10 cellular contexts compared by ENCODE assay signal in the genomic region with DNA sequence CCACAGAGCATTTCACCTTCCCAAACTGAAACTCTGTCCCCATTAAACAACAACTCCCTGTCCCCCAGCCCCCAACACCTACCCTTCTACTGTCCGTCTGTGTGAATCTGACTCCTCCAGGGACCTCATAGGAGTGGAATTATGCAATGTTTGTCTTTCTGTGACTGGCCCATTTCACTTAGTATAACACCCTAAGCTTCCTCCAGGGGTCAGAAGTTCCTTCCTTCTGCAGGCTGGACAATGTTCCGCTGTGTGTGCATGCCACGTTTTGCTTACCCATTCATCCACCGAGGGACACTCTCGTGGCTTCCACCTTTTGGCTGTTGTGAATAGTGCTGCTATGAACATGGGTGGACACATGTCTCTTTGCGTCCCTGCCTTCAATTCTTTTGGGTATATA. TPM values are rescaled to one million over a fixed set of nuclear protein-coding genes. Genes with fewer than 3 reads are reported as not detected.
DNase-seq lines count a peak whose midpoint lies in the region; ATAC-seq, FAIRE-seq and TF ChIP-seq lines count a peak whose summit lies in the region.
"Had no signal": no experiment of that assay in that cellular context is flagged by ENCODE, and none has a peak within 500 bp of the region (broad histone marks: within the 10 kb centered on the region; RNA-seq: fewer than 3 reads in every experiment).

No MANE protein-coding gene starts in this region.

- in situ Hi-C loops in gastrocnemius medialis (cut with MboI; ENCODE audit: low sequenced_read_pairs in 4 of 4): no loop called here

- no peak overlapping the region for H3K27ac ChIP-seq in endothelial cell of umbilical vein (ENCODE audit: insufficient read depth, low read depth, low read length)
- no peak overlapping the region for H3K27ac ChIP-seq in gastrocnemius medialis
- H3K27ac ChIP-seq: SJSA1 had no signal

- no peak for ATAC-seq in natural killer cell treated with Interleukin-12 subunit alpha and Interleukin-12 subunit beta and Interleukin-15 and Interleukin-18, amount 100 ng/mL, for 72 hours
- ATAC-seq in gastrocnemius medialis (no peak), HG02970 (IDR thresholded peaks at IDR 0.05; ENCODE audit: low FRiP score, unreplicated experiment) (no peak)

- H3K4me3 Mint-ChIP-seq in natural killer cell treated with Interleukin-12 subunit alpha and Interleukin-12 subunit beta and Interleukin-15 and Interleukin-18, amount 100 ng/mL, for 72 hours: no peak overlapping the region

- intact Hi-C loops in endothelial cell of umbilical vein (cut with micrococcal nuclease): loop anchor here (1.0 kb wide), 1 partner anchor 207 kb away; a partner anchor contains a TSS
- intact Hi-C loops in gastrocnemius medialis (cut with DNase I; ENCODE audit: low total_unique reads): no loop called here

- CTCF ChIA-PET in endothelial cell of umbilical vein (lab: Charles Lee): interaction anchor here (1.1 to 1.6 kb wide), 4 partner anchors 10 to 350 kb away, joined by 3 to 4 read pairs (median 3); no protein-coding TSS in a partner anchor

- H3K9me3 ChIP-seq in endothelial cell of umbilical vein (replicated peaks; ENCODE audit: control insufficient read depth, insufficient read depth, low read length) (no peaks in the 10 kb centered on the region), gastrocnemius medialis (no peaks in the 10 kb centered on the region)
- H3K9me3 ChIP-seq: SJSA1 had no signal

- H3K4me2 ChIP-seq in endothelial cell of umbilical vein (ENCODE audit: insufficient read depth, low read length): no peak overlapping the region

- peak; percentile 86 for FAIRE-seq in endothelial cell of umbilical vein (lab: Jason Lieb, UNC)

- H3K4me3 ChIP-seq in endothelial cell of umbilical vein (replicated peaks in 1 of 3; ENCODE audit: insufficient read depth in 1 of 3, low read depth in 1 of 3, low read length in 3 of 3): no peak overlapping the region
- H3K4me3 ChIP-seq in gastrocnemius medialis: no peak overlapping the region
- H3K4me3 ChIP-seq: SJSA1 had no signal

- BruUV-seq in endothelial cell of umbilical vein (replicated peaks; lab: Mats Ljungman, UMichigan): no TSS peak

- TF ChIP-seq POLR2A in endothelial cell of umbilical vein (IDR thresholded peaks at IDR 0.05; ENCODE audit: low read depth, low read length): no peak
- TF ChIP-seq POLR2A in gastrocnemius medialis (IDR thresholded peaks at IDR 0.05): no peak

- no peak overlapping the region for H3K9ac ChIP-seq in endothelial cell of umbilical vein (replicated peaks; ENCODE audit: extremely low read depth, insufficient read depth, low read length)

- dilution Hi-C loops in endothelial cell of umbilical vein (cut with MboI; ENCODE audit: extremely low pct_ligation_motif_present, low sequenced_read_pairs): no loop called here

- H3K9me3 Mint-ChIP-seq in natural killer cell treated with Interleukin-12 subunit alpha and Interleukin-12 subunit beta and Interleukin-15 and Interleukin-18, amount 100 ng/mL, for 72 hours: peaks cover 14% of the 10 kb centered on the region

- H3K27me3 Mint-ChIP-seq in natural killer cell treated with Interleukin-12 subunit alpha and Interleukin-12 subunit beta and Interleukin-15 and Interleukin-18, amount 100 ng/mL, for 72 hours: peaks cover 15 to 22% of the 10 kb centered on the region in 2 donors

- H3K4me1 ChIP-seq in endothelial cell of umbilical vein (ENCODE audit: control insufficient read depth, extremely low read depth, insufficient read depth, low read length) (peaks cover 5% of the 10 kb centered on the region), gastrocnemius medialis (no peaks in the 10 kb centered on the region)
- H3K4me1 ChIP-seq: SJSA1 had no signal

- no peak overlapping the region for H3K27ac Mint-ChIP-seq in natural killer cell treated with Interleukin-12 subunit alpha and Interleukin-12 subunit beta and Interleukin-15 and Interleukin-18, amount 100 ng/mL, for 72 hours

- no peaks in the 10 kb centered on the region for H3K9me1 ChIP-seq in endothelial cell of umbilical vein (replicated peaks; ENCODE audit: control insufficient read depth, extremely low read depth, insufficient read depth, low read length)

- no peaks in the 10 kb centered on the region for H4K20me1 ChIP-seq in endothelial cell of umbilical vein (replicated peaks; ENCODE audit: control insufficient read depth, extremely low read depth, insufficient read depth, low read length)

- H3K36me3 Mint-ChIP-seq in natural killer cell treated with Interleukin-12 subunit alpha and Interleukin-12 subunit beta and Interleukin-15 and Interleukin-18, amount 100 ng/mL, for 72 hours: peaks cover 17% of the 10 kb centered on the region

- H3K4me1 Mint-ChIP-seq in natural killer cell treated with Interleukin-12 subunit alpha and Interleukin-12 subunit beta and Interleukin-15 and Interleukin-18, amount 100 ng/mL, for 72 hours (ENCODE audit: low read depth in 2 of 2): peaks cover 47 to 50% of the 10 kb centered on the region in 2 donors

- no peak overlapping the region for H2AFZ ChIP-seq in endothelial cell of umbilical vein (ENCODE audit: low read depth, low read length)

- peak; percentile 19 for DNase-seq in GM04504 (ENCODE audit: low read depth)
- peak; percentile 20 for DNase-seq in NCI-H69 (lab: John Stamatoyannopoulos, UW)
- peak; percentile 64 for DNase-seq in endothelial cell of umbilical vein (ENCODE audit: low read depth, low spot score)
- DNase-seq in natural killer cell treated with Interleukin-12 subunit alpha and Interleukin-12 subunit beta and Interleukin-15 and Interleukin-18, amount 100 ng/mL, for 72 hours (ENCODE audit: low spot score): peak; percentile 32
- DNase-seq in gastrocnemius medialis: no peak
- no peak for DNase-seq in epidermal melanocyte (ENCODE audit: insufficient read length, low spot score)
- no peak for DNase-seq in T-helper 1 cell
- DNase-seq: stimulated activated naive CD4-positive, alpha-beta T cell treated with Interleukin-2 at 50 U/mL for 16 hours had no signal

- no peaks in the 10 kb centered on the region for H3K79me2 ChIP-seq in endothelial cell of umbilical vein (ENCODE audit: control insufficient read depth, insufficient read depth, low read length)

- TF ChIP-seq CTCF in endothelial cell of umbilical vein (IDR thresholded peaks at IDR 0.05; ENCODE audit: extremely low read depth in 1 of 2, insufficient read depth in 1 of 2, low read depth in 1 of 2, low read length in 2 of 2): peak; percentile 24 to 32
- TF ChIP-seq CTCF in gastrocnemius medialis (IDR thresholded peaks at IDR 0.05 in 4 of 5, conservative IDR thresholded peaks at IDR 0.05 in 1 of 5): no peak

- POLR2A ChIA-PET in endothelial cell of umbilical vein (lab: Charles Lee): no interaction called here

- no peaks in the 10 kb centered on the region for H3K27me3 ChIP-seq in endothelial cell of umbilical vein (ENCODE audit: control insufficient read depth in 2 of 2, insufficient read depth in 2 of 2, low read length in 2 of 2)
- H3K27me3 ChIP-seq in gastrocnemius medialis: no peaks in the 10 kb centered on the region
- H3K27me3 ChIP-seq: SJSA1 had no signal

- H3K36me3 ChIP-seq in endothelial cell of umbilical vein (ENCODE audit: control insufficient read depth in 2 of 2, extremely low read depth in 1 of 2, insufficient read depth in 2 of 2, low read length in 2 of 2) (peaks cover 2 to 47% of the 10 kb centered on the region in 2 experiments), gastrocnemius medialis (peaks cover 0 to 63% of the 10 kb centered on the region in 2 donors)
- H3K36me3 ChIP-seq: SJSA1 had no signal

TF ChIP-seq in endothelial cell of umbilical vein, 7 proteins besides CTCF, POLR2A, EP300 and RAD21:
- TF ChIP-seq EZH2 (IDR thresholded peaks at IDR 0.05; ENCODE audit: borderline replicate concordance, low read depth, low read length, severe bottlenecking): no peak
- no peak for TF ChIP-seq JUN (IDR thresholded peaks at IDR 0.05; ENCODE audit: borderline replicate concordance, insufficient read depth, insufficient read length, low read depth)
- TF ChIP-seq, protein P1, sequence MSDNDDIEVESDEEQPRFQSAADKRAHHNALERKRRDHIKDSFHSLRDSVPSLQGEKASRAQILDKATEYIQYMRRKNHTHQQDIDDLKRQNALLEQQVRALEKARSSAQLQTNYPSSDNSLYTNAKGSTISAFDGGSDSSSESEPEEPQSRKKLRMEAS (IDR thresholded peaks at IDR 0.05; ENCODE audit: insufficient read depth, insufficient read length): no peak
- TF ChIP-seq FOS (IDR thresholded peaks at IDR 0.05; ENCODE audit: borderline replicate concordance, insufficient read depth, low read length): no peak
- no peak for TF ChIP-seq GATA2 (IDR thresholded peaks at IDR 0.05; ENCODE audit: insufficient read depth, insufficient read length, low read depth, low read length)
- no peak for TF ChIP-seq MYC (IDR thresholded peaks at IDR 0.05; ENCODE audit: low read depth, low read length)
- no peak for TF ChIP-seq POLR2AphosphoS5 (IDR thresholded peaks at IDR 0.05; ENCODE audit: insufficient read depth, low read depth, low read length)

RNA-seq across cellular contexts. Expression of a gene that starts 37.6 kb away (rescaled TPM):
- total RNA-seq in endothelial cell of umbilical vein (17.5 and 22.9 TPM in 2 replicates), gastrocnemius medialis (100 to 1,000 TPM in 1 of 4 donors, 10 to 100 TPM in 3; 75.0 to 127 (median 97.4) TPM)
- polyA plus RNA-seq in endothelial cell of umbilical vein: 11.2 and 15.5 TPM in 2 replicates
- 15.2 and 16.6 TPM in 2 replicates for polyA plus RNA-seq in endothelial cell of umbilical vein (2011; cell fraction: cytosol; rRNA removed)
- 8.3 and 10.2 TPM in 2 replicates for polyA plus RNA-seq in endothelial cell of umbilical vein (2011; cell fraction: nucleus; rRNA removed)
- polyA plus RNA-seq in endothelial cell of umbilical vein (2012): 9.2 and 16.8 TPM in 2 replicates
- polyA minus RNA-seq in endothelial cell of umbilical vein: 5.5 and 10.1 TPM in 2 replicates
- polyA minus RNA-seq in endothelial cell of umbilical vein (2011; cell fraction: cytosol; rRNA and poly(A)+ RNA removed): 8.2 TPM
- polyA minus RNA-seq in endothelial cell of umbilical vein (2011; cell fraction: nucleus; rRNA and poly(A)+ RNA removed): 0.48 and 2.3 TPM in 2 replicates
- total RNA-seq in natural killer cell treated with Interleukin-12 subunit alpha and Interleukin-12 subunit beta and Interleukin-15 and Interleukin-18, amount 100 ng/mL, for 72 hours: 10 to 100 TPM; 11.5 to 30.4 TPM

Comparison
In these comparisons a context has a peak if more than half of its experiments do, and no peak if none do; other contexts are left out.
1. DNase-seq: peak in GM04504 (single experiment), NCI-H69 (single experiment), endothelial cell of umbilical vein (single experiment) and natural killer cell treated with Interleukin-12 subunit alpha and Interleukin-12 subunit beta and Interleukin-15 and Interleukin-18, amount 100 ng/mL, for 72 hours (single experiment); none in gastrocnemius medialis (0 of 2), epidermal melanocyte (single experiment) and T-helper 1 cell (0 of 5).
2. CTCF ChIP-seq: peak in endothelial cell of umbilical vein (2 of 2); none in gastrocnemius medialis (0 of 5).